In the genomic region with DNA sequence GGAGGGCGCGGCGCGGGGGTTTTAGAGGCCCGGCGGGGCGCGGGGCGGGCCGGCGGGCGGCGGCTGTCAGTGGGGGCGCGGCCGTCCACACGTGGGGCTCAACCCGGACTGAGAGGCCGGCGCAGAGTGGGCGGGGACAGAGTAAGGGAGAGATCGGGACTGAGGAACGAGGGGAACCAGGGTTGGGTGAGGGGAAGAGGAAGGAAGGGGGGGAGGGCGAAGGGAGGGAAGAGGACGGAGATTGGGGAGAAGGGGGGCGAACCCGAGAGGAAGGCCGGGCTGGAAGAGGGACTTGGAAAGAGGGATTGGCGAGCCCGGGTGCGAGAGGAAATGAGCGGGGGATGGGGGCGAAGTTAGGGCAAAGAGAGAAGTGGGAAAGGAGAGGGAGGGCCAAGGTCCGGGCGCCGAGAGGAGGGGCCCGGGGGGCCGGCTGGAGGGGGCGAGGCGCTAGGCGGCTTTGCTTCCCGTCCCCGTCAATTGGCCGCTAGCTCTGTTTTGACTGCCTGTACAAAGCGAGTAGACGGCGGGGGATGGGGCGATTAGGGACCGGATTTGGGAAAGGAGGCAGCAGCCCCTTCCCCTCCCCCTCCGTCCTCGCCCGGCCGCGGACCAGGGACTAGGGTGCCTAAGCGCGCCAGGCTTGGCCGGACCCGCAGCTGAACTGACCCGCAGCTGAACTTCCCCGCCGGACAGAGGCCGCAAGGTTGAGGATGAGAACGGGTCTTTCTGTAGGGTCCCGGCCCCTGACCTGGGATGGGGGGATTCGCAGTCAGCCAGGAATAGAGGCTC, we compare ENCODE assay signal across 8 cellular contexts. TPM values are rescaled to one million over a fixed set of nuclear protein-coding genes. Genes with fewer than 3 reads are reported as not detected.
DNase-seq lines count a peak whose midpoint lies in the region; ATAC-seq and TF ChIP-seq lines count a peak whose summit lies in the region.

No MANE protein-coding gene starts in this region.

- no peaks in the 10 kb centered on the region for H3K9me3 ChIP-seq in lower lobe of right lung

- H3K4me1 ChIP-seq in lower lobe of right lung, result peaks cover 23% of the 10 kb centered on the region

- H3K4me3 ChIP-seq in lower lobe of right lung, result peak overlapping the region; percentile 55

- intact Hi-C loops in dendritic cell treated with granulocyte-macrophage colony-stimulating factor and Interleukin-4, amounts not matched to agents 40 ng/mL and 50 ng/mL, for 4 days (cut with micrococcal nuclease), result loop anchor here (10.0 kb wide), 1 partner anchor 454 kb away; a partner anchor contains a TSS
- intact Hi-C loops in lower lobe of right lung (cut with DNase I), result no loop called here

- H3K4me3 Mint-ChIP-seq in dendritic cell treated with granulocyte-macrophage colony-stimulating factor and Interleukin-4, amounts not matched to agents 40 ng/mL and 50 ng/mL, for 4 days, result peak overlapping the region; percentile 88

- no peak for TF ChIP-seq CTCF in lower lobe of right lung (IDR thresholded peaks at IDR 0.05)

- peaks cover 27% of the 10 kb centered on the region for H3K4me1 Mint-ChIP-seq in dendritic cell treated with granulocyte-macrophage colony-stimulating factor and Interleukin-4, amounts not matched to agents 40 ng/mL and 50 ng/mL, for 4 days (ENCODE audit: low read depth)

- peaks cover 45% of the 10 kb centered on the region for H3K27me3 Mint-ChIP-seq in dendritic cell treated with granulocyte-macrophage colony-stimulating factor and Interleukin-4, amounts not matched to agents 40 ng/mL and 50 ng/mL, for 4 days

- peak overlapping the region; percentile 68 for H3K27ac Mint-ChIP-seq in dendritic cell treated with granulocyte-macrophage colony-stimulating factor and Interleukin-4, amounts not matched to agents 40 ng/mL and 50 ng/mL, for 4 days

- H3K36me3 ChIP-seq in lower lobe of right lung, result no peaks in the 10 kb centered on the region

- DNase-seq in COR-L47 (lab: John Stamatoyannopoulos, UW) (peak; percentile 33), NCI-H146 (lab: John Stamatoyannopoulos, UW) (peak; percentile 84), lower lobe of right lung (peak; percentile 60), ureter (ENCODE audit: low spot score) (peak; percentile 50), activated gamma-delta T cell (lab: John Stamatoyannopoulos, UW) (no peak), HT-29 (ENCODE audit: low spot score) (no peak)

- ATAC-seq in lower lobe of right lung (peak; percentile 72 to 74), GM18861 (IDR thresholded peaks at IDR 0.05; ENCODE audit: unreplicated experiment) (no peak)

- peaks cover 2% of the 10 kb centered on the region for H3K9me3 Mint-ChIP-seq in dendritic cell treated with granulocyte-macrophage colony-stimulating factor and Interleukin-4, amounts not matched to agents 40 ng/mL and 50 ng/mL, for 4 days

- H3K36me3 Mint-ChIP-seq in dendritic cell treated with granulocyte-macrophage colony-stimulating factor and Interleukin-4, amounts not matched to agents 40 ng/mL and 50 ng/mL, for 4 days (ENCODE audit: low read depth), result peaks cover 13% of the 10 kb centered on the region

- H3K27ac ChIP-seq in lower lobe of right lung, result no peak overlapping the region

- H3K27me3 ChIP-seq in lower lobe of right lung (ENCODE audit: low read depth), result peaks cover 51% of the 10 kb centered on the region

RNA-seq across cellular contexts. Expression of a gene that starts 0.4 kb away (rescaled TPM):
- total RNA-seq in lower lobe of right lung (0.83 TPM), ureter (4.8 TPM)
- total RNA-seq in HT-29 (2014; rRNA removed; shearing (Covaris generic)), result 0.18 and 0.31 TPM in 2 replicates

Comparison
In these comparisons a context has a peak if more than half of its experiments do, and no peak if none do; other contexts are left out.
1. DNase-seq: peak in COR-L47 (single experiment), NCI-H146 (single experiment), lower lobe of right lung (single experiment) and ureter (single experiment); none in activated gamma-delta T cell (single experiment) and HT-29 (single experiment).